9 cellular contexts compared by ENCODE assay signal in the genomic region with DNA sequence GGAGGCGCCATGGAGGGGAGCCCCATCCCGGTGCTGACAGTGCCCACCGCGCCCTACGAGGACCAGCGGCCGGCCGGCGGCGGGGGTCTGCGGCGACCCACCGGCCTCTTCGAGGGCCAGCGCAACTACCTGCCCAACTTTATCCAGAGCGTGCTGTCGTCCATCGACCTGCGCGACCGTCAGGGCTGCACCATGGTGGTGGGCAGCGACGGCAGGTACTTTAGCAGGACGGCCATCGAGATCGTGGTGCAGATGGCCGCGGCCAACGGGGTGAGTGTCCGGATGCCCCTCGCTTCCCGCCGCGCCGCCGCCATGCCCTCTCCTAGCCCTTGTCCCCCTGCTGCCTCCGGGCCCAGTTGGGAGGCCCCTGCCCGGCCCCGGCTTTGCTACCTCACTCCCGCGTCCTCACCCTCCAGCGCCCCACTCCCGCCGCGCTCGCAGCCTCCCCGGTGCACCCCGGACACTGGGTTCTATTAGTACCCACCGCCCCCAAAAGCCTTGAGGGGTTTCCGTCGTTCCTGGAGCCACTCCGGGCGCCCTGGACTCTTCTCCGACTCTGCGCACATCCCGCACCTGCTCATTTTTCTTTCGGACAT. TPM values are rescaled to one million over a fixed set of nuclear protein-coding genes. Genes with fewer than 3 reads are reported as not detected.
DNase-seq lines count a peak whose midpoint lies in the region; ATAC-seq and TF ChIP-seq lines count a peak whose summit lies in the region.
"Not testable (repeated sequence)": the region's sequence is repeated elsewhere in the genome, so short reads cannot be mapped to it uniquely, and the experiment has no call there.
"Had no signal": no experiment of that assay in that cellular context is flagged by ENCODE, and none has a peak within 500 bp of the region (broad histone marks: within the 10 kb centered on the region; RNA-seq: fewer than 3 reads in every experiment).

No MANE protein-coding gene starts in this region.

- not testable (repeated sequence) for H3K4me3 Mint-ChIP-seq in natural killer cell treated with Interleukin-12 subunit alpha and Interleukin-12 subunit beta and Interleukin-15 and Interleukin-18, amount 100 ng/mL, for 72 hours

- ATAC-seq in GM18868 (IDR thresholded peaks at IDR 0.05; ENCODE audit: unreplicated experiment): peak; percentile 6
- peak; percentile 38 to 54 for ATAC-seq in natural killer cell treated with Interleukin-12 subunit alpha and Interleukin-12 subunit beta and Interleukin-15 and Interleukin-18, amount 100 ng/mL, for 72 hours

- peak overlapping the region; percentile 45; the same call in 1 of the 2 replicates for H3K4me2 ChIP-seq in KMS-11

- intact Hi-C loops in esophagus squamous epithelium (cut with DNase I); vagina (cut with DNase I): not testable (repeated sequence)

- H2AFZ ChIP-seq in KMS-11 (ENCODE audit: low read depth): peak overlapping the region; percentile 93

- not testable (repeated sequence) for H3K36me3 Mint-ChIP-seq in natural killer cell treated with Interleukin-12 subunit alpha and Interleukin-12 subunit beta and Interleukin-15 and Interleukin-18, amount 100 ng/mL, for 72 hours

- TF ChIP-seq CTCF in KMS-11 (conservative IDR thresholded peaks at IDR 0.05; ENCODE audit: low read depth, low read length); astrocyte of the cerebellum (IDR thresholded peaks at IDR 0.05; ENCODE audit: low read depth, low read length, missing control alignments); esophagus squamous epithelium (IDR thresholded peaks at IDR 0.05); vagina (IDR thresholded peaks at IDR 0.05): not testable (repeated sequence)

- not testable (repeated sequence) for H3K4me1 ChIP-seq in KMS-11 (ENCODE audit: low read depth, poor library complexity, severe bottlenecking); esophagus squamous epithelium; vagina

- 10 to 16% methylated on average over 4 to 15 of the region's 57 CpGs for WGBS in esophagus squamous epithelium, 2 donors

- H3K27me3 ChIP-seq in KMS-11 (ENCODE audit: insufficient read depth, low read depth); vagina: not testable (repeated sequence)
- peaks cover 0 to 26% (median 0%) of the 10 kb centered on the region in 4 donors for H3K27me3 ChIP-seq in esophagus squamous epithelium

- not testable (repeated sequence) for H3K4me1 Mint-ChIP-seq in natural killer cell treated with Interleukin-12 subunit alpha and Interleukin-12 subunit beta and Interleukin-15 and Interleukin-18, amount 100 ng/mL, for 72 hours (ENCODE audit: low read depth in 2 of 2)

- DNase-seq in astrocyte of the cerebellum (ENCODE audit: low read depth); esophagus squamous epithelium (lab: John Stamatoyannopoulos, UW); natural killer cell treated with Interleukin-12 subunit alpha and Interleukin-12 subunit beta and Interleukin-15 and Interleukin-18, amount 100 ng/mL, for 72 hours (ENCODE audit: low spot score); skeletal muscle cell (ENCODE audit: low read depth); vagina (ENCODE audit: extremely low spot score in 2 of 2): not testable (repeated sequence)
- peak; percentile 1 for DNase-seq in iPS-NIHi11 (ENCODE audit: low spot score)

- in situ Hi-C loops in astrocyte of the cerebellum (cut with HindIII; ENCODE audit: low sequenced_read_pairs): not testable (repeated sequence)

- H3K36me3 ChIP-seq in KMS-11 (ENCODE audit: insufficient read depth); esophagus squamous epithelium; vagina: not testable (repeated sequence)

- H3K9ac ChIP-seq in KMS-11: not testable (repeated sequence)

- TF ChIP-seq POLR2A in esophagus squamous epithelium (IDR thresholded peaks at IDR 0.05); vagina (IDR thresholded peaks at IDR 0.05): not testable (repeated sequence)

- not testable (repeated sequence) for H3K4me3 ChIP-seq in KMS-11 (IDR thresholded peaks at IDR 0.05; ENCODE audit: insufficient read depth, low read depth, low read length)
- H3K4me3 ChIP-seq in astrocyte of the cerebellum (ENCODE audit: low read depth, low read length): peak overlapping the region; percentile 43
- peak overlapping the region; percentile 27 to 74 (median 57) for H3K4me3 ChIP-seq in esophagus squamous epithelium
- H3K4me3 ChIP-seq in skeletal muscle cell (ENCODE audit: low read depth, low read length): peak overlapping the region; percentile 45
- peak overlapping the region; percentile 62 to 63 for H3K4me3 ChIP-seq in vagina

- not testable (repeated sequence) for H3K27ac ChIP-seq in KMS-11
- H3K27ac ChIP-seq in esophagus squamous epithelium (peak overlapping the region; percentile 70 to 90 (median 85)), vagina (peak overlapping the region; percentile 80)

- not testable (repeated sequence) for H3K79me2 ChIP-seq in KMS-11 (ENCODE audit: insufficient read depth, low read depth)

- not testable (repeated sequence) for H4K20me1 ChIP-seq in KMS-11 (ENCODE audit: insufficient read depth)

- H3K9me3 ChIP-seq in esophagus squamous epithelium, vagina: not testable (repeated sequence)

- not testable (repeated sequence) for H3K27ac Mint-ChIP-seq in natural killer cell treated with Interleukin-12 subunit alpha and Interleukin-12 subunit beta and Interleukin-15 and Interleukin-18, amount 100 ng/mL, for 72 hours

- not testable (repeated sequence) for H3K9me3 Mint-ChIP-seq in natural killer cell treated with Interleukin-12 subunit alpha and Interleukin-12 subunit beta and Interleukin-15 and Interleukin-18, amount 100 ng/mL, for 72 hours

- peaks cover 15 to 24% of the 10 kb centered on the region in 2 donors for H3K27me3 Mint-ChIP-seq in natural killer cell treated with Interleukin-12 subunit alpha and Interleukin-12 subunit beta and Interleukin-15 and Interleukin-18, amount 100 ng/mL, for 72 hours

RNA-seq across cellular contexts. Expression of gene PGM5, which starts 0.8 kb away (rescaled TPM):
- total RNA-seq in esophagus squamous epithelium (100 to 1,000 TPM in 1 of 4 donors, 10 to 100 TPM in 1, 1 to 10 TPM in 2; 4.5 to 112 (median 20.8) TPM), vagina (102 TPM)
- total RNA-seq in natural killer cell treated with Interleukin-12 subunit alpha and Interleukin-12 subunit beta and Interleukin-15 and Interleukin-18, amount 100 ng/mL, for 72 hours: not detected
- total RNA-seq: CD4-positive, CD25-positive, alpha-beta regulatory T cell had no signal

RNA-seq across cellular contexts. Expression of gene FOXD4L3, which starts 54.5 kb away (rescaled TPM):
- total RNA-seq in esophagus squamous epithelium (under 1 TPM in 1 of 4 donors, not detected in 3; 0.31 TPM), vagina (0.49 TPM)
- not detected for total RNA-seq in natural killer cell treated with Interleukin-12 subunit alpha and Interleukin-12 subunit beta and Interleukin-15 and Interleukin-18, amount 100 ng/mL, for 72 hours
- total RNA-seq: CD4-positive, CD25-positive, alpha-beta regulatory T cell had no signal

Comparison
In these comparisons a context has a peak if more than half of its experiments do, and no peak if none do; other contexts are left out.
1. RNA of gene PGM5, which starts 0.8 kb away (total RNA-seq): 102 TPM in vagina (single experiment) and 4.5 to 112 TPM in esophagus squamous epithelium; not detected in natural killer cell treated with Interleukin-12 subunit alpha and Interleukin-12 subunit beta and Interleukin-15 and Interleukin-18, amount 100 ng/mL, for 72 hours; every median in the first group is over 4 times any median in the second.